In the genomic region with DNA sequence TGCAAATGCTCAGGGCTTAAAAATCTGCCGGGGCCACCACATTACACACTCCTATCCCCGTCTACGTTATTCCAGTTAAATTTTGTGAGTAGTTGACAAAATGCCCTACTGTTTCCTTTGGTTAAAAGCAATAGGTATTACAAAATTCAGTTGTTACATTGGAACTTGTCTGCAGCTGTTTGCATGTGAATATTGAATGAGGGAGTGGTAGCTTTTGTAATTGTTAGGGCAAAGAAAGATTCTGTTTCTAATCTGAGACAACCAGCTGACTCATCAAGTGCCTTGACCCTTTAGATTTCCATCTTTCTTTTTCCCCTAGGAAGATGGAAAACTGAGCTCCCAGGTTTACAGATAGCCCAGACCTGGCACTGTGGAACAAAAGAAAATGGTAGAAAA, we compare ENCODE assay signal across 1 cellular context.
TF ChIP-seq lines count a peak whose summit lies in the region.

No MANE protein-coding gene starts in this region.

TF ChIP-seq in K562, 482 proteins besides CTCF, POLR2A, EP300 and RAD21:
- TF ChIP-seq, protein P1, sequence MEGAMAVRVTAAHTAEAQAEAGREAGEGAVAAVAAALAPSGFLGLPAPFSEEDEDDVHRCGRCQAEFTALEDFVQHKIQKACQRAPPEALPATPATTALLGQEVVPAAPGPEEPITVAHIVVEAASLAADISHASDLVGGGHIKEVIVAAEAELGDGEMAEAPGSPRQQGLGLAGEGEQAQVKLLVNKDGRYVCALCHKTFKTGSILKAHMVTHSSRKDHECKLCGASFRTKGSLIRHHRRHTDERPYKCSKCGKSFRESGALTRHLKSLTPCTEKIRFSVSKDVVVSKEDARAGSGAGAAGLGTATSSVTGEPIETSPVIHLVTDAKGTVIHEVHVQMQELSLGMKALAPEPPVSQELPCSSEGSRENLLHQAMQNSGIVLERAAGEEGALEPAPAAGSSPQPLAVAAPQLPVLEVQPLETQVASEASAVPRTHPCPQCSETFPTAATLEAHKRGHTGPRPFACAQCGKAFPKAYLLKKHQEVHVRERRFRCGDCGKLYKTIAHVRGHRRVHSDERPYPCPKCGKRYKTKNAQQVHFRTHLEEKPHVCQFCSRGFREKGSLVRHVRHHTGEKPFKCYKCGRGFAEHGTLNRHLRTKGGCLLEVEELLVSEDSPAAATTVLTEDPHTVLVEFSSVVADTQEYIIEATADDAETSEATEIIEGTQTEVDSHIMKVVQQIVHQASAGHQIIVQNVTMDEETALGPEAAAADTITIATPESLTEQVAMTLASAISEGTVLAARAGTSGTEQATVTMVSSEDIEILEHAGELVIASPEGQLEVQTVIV (CRISPR knock-in tag; IDR thresholded peaks at IDR 0.05; ENCODE audit: borderline replicate concordance) = no peak
- TF ChIP-seq ZBED1 (IDR thresholded peaks at IDR 0.05) = no peak
- TF ChIP-seq, protein P2, sequence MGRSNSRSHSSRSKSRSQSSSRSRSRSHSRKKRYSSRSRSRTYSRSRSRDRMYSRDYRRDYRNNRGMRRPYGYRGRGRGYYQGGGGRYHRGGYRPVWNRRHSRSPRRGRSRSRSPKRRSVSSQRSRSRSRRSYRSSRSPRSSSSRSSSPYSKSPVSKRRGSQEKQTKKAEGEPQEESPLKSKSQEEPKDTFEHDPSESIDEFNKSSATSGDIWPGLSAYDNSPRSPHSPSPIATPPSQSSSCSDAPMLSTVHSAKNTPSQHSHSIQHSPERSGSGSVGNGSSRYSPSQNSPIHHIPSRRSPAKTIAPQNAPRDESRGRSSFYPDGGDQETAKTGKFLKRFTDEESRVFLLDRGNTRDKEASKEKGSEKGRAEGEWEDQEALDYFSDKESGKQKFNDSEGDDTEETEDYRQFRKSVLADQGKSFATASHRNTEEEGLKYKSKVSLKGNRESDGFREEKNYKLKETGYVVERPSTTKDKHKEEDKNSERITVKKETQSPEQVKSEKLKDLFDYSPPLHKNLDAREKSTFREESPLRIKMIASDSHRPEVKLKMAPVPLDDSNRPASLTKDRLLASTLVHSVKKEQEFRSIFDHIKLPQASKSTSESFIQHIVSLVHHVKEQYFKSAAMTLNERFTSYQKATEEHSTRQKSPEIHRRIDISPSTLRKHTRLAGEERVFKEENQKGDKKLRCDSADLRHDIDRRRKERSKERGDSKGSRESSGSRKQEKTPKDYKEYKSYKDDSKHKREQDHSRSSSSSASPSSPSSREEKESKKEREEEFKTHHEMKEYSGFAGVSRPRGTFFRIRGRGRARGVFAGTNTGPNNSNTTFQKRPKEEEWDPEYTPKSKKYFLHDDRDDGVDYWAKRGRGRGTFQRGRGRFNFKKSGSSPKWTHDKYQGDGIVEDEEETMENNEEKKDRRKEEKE (IDR thresholded peaks at IDR 0.05; ENCODE audit: borderline replicate concordance in 1 of 2, control insufficient read depth in 1 of 2, low read depth in 2 of 2, low read length in 1 of 2) = no peak
- TF ChIP-seq STAT5A (IDR thresholded peaks at IDR 0.05; ENCODE audit: borderline replicate concordance, low read length) = 0 out of 2 replicates have a peak, but pooled peaks have one; percentile 18
- TF ChIP-seq ARID1B (IDR thresholded peaks at IDR 0.05) = peak; percentile 37; the same call in 1 of the 2 replicates
- TF ChIP-seq SMARCA4 (IDR thresholded peaks at IDR 0.05) = 0 out of 2 replicates have a peak, but pooled peaks have one; percentile 31
- TF ChIP-seq TRIM24 (IDR thresholded peaks at IDR 0.05) = no peak
- no peak for TF ChIP-seq PHF8 (IDR thresholded peaks at IDR 0.05; ENCODE audit: borderline replicate concordance, low read length)
- TF ChIP-seq ZFP30 (CRISPR knock-in tag; IDR thresholded peaks at IDR 0.05; ENCODE audit: borderline replicate concordance) = no peak
- TF ChIP-seq ELF1 (tag; IDR thresholded peaks at IDR 0.05) = no peak
- TF ChIP-seq JUND (IDR thresholded peaks at IDR 0.05; ENCODE audit: borderline replicate concordance, low read depth, low read length) = peak; percentile 21; the same call in 1 of the 2 replicates
- TF ChIP-seq JUND (tag; IDR thresholded peaks at IDR 0.05; ENCODE audit: borderline replicate concordance, low read depth, low read length) = peak; percentile 13; the same call in 1 of the 3 replicates
- TF ChIP-seq, protein P3, sequence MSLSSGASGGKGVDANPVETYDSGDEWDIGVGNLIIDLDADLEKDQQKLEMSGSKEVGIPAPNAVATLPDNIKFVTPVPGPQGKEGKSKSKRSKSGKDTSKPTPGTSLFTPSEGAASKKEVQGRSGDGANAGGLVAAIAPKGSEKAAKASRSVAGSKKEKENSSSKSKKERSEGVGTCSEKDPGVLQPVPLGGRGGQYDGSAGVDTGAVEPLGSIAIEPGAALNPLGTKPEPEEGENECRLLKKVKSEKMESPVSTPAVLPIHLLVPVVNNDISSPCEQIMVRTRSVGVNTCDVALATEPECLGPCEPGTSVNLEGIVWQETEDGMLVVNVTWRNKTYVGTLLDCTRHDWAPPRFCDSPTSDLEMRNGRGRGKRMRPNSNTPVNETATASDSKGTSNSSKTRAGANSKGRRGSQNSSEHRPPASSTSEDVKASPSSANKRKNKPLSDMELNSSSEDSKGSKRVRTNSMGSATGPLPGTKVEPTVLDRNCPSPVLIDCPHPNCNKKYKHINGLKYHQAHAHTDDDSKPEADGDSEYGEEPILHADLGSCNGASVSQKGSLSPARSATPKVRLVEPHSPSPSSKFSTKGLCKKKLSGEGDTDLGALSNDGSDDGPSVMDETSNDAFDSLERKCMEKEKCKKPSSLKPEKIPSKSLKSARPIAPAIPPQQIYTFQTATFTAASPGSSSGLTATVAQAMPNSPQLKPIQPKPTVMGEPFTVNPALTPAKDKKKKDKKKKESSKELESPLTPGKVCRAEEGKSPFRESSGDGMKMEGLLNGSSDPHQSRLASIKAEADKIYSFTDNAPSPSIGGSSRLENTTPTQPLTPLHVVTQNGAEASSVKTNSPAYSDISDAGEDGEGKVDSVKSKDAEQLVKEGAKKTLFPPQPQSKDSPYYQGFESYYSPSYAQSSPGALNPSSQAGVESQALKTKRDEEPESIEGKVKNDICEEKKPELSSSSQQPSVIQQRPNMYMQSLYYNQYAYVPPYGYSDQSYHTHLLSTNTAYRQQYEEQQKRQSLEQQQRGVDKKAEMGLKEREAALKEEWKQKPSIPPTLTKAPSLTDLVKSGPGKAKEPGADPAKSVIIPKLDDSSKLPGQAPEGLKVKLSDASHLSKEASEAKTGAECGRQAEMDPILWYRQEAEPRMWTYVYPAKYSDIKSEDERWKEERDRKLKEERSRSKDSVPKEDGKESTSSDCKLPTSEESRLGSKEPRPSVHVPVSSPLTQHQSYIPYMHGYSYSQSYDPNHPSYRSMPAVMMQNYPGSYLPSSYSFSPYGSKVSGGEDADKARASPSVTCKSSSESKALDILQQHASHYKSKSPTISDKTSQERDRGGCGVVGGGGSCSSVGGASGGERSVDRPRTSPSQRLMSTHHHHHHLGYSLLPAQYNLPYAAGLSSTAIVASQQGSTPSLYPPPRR (CRISPR knock-in tag; IDR thresholded peaks at IDR 0.05; ENCODE audit: borderline replicate concordance) = no peak
- TF ChIP-seq ESRRA (IDR thresholded peaks at IDR 0.05; ENCODE audit: borderline replicate concordance, low read depth) = no peak
- TF ChIP-seq C11orf30 (IDR thresholded peaks at IDR 0.05; ENCODE audit: low read depth) = peak; percentile 84
- TF ChIP-seq ZNF316 (IDR thresholded peaks at IDR 0.05) = peak; percentile 89
- no peak for TF ChIP-seq JUN (IDR thresholded peaks at IDR 0.05; ENCODE audit: borderline replicate concordance, low read depth, low read length)
- TF ChIP-seq JUN (CRISPR knock-in tag; IDR thresholded peaks at IDR 0.05; ENCODE audit: borderline replicate concordance) = no peak
- TF ChIP-seq, protein P4, sequence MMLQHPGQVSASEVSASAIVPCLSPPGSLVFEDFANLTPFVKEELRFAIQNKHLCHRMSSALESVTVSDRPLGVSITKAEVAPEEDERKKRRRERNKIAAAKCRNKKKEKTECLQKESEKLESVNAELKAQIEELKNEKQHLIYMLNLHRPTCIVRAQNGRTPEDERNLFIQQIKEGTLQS (IDR thresholded peaks at IDR 0.05) = peak; percentile 56; the same call in 1 of the 2 replicates
- TF ChIP-seq, protein P4 (CRISPR knock-in tag; conservative IDR thresholded peaks at IDR 0.05) = no peak
- TF ChIP-seq, protein P5, sequence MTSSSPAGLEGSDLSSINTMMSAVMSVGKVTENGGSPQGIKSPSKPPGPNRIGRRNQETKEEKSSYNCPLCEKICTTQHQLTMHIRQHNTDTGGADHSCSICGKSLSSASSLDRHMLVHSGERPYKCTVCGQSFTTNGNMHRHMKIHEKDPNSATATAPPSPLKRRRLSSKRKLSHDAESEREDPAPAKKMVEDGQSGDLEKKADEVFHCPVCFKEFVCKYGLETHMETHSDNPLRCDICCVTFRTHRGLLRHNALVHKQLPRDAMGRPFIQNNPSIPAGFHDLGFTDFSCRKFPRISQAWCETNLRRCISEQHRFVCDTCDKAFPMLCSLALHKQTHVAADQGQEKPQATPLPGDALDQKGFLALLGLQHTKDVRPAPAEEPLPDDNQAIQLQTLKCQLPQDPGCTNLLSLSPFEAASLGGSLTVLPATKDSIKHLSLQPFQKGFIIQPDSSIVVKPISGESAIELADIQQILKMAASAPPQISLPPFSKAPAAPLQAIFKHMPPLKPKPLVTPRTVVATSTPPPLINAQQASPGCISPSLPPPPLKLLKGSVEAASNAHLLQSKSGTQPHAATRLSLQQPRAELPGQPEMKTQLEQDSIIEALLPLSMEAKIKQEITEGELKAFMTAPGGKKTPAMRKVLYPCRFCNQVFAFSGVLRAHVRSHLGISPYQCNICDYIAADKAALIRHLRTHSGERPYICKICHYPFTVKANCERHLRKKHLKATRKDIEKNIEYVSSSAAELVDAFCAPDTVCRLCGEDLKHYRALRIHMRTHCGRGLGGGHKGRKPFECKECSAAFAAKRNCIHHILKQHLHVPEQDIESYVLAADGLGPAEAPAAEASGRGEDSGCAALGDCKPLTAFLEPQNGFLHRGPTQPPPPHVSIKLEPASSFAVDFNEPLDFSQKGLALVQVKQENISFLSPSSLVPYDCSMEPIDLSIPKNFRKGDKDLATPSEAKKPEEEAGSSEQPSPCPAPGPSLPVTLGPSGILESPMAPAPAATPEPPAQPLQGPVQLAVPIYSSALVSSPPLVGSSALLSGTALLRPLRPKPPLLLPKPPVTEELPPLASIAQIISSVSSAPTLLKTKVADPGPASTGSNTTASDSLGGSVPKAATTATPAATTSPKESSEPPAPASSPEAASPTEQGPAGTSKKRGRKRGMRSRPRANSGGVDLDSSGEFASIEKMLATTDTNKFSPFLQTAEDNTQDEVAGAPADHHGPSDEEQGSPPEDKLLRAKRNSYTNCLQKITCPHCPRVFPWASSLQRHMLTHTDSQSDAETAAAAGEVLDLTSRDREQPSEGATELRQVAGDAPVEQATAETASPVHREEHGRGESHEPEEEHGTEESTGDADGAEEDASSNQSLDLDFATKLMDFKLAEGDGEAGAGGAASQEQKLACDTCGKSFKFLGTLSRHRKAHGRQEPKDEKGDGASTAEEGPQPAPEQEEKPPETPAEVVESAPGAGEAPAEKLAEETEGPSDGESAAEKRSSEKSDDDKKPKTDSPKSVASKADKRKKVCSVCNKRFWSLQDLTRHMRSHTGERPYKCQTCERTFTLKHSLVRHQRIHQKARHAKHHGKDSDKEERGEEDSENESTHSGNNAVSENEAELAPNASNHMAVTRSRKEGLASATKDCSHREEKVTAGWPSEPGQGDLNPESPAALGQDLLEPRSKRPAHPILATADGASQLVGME (CRISPR knock-in tag; IDR thresholded peaks at IDR 0.05) = no peak
- 0 out of 2 replicates have a peak, but pooled peaks have one; percentile 24 for TF ChIP-seq NFE2 (IDR thresholded peaks at IDR 0.05; ENCODE audit: low read depth)
- no peak for TF ChIP-seq NR2C2 (CRISPR knock-in tag; IDR thresholded peaks at IDR 0.05)
- 0 out of 2 replicates have a peak, but pooled peaks have one; percentile 11 for TF ChIP-seq NR2C2 (tag; IDR thresholded peaks at IDR 0.05)
- no peak for TF ChIP-seq ZBTB7A (IDR thresholded peaks at IDR 0.05; ENCODE audit: borderline replicate concordance, control insufficient read depth, low read depth, low read length)
- peak; percentile 76 for TF ChIP-seq MAFG (tag; conservative IDR thresholded peaks at IDR 0.05)
- peak; percentile 55; the same call in 1 of the 2 replicates for TF ChIP-seq MAFF (IDR thresholded peaks at IDR 0.05; ENCODE audit: low read length)
- TF ChIP-seq FOSL1 (tag; conservative IDR thresholded peaks at IDR 0.05) = peak; percentile 76
- peak; percentile 31; the same call in 1 of the 2 replicates for TF ChIP-seq MAFK (IDR thresholded peaks at IDR 0.05; ENCODE audit: low read length)
TF ChIP-seq in K562: peak in this region for 13.
